In genomic region chr4:1290165-1290977, GRCh38 we compare ENCODE assay signal across 8 cellular contexts. TPM values are rescaled to one million over a fixed set of nuclear protein-coding genes. Genes with fewer than 3 reads are reported as not detected.
DNase-seq lines count a peak whose midpoint lies in the region; ATAC-seq, FAIRE-seq and TF ChIP-seq lines count a peak whose summit lies in the region.

No MANE protein-coding gene starts in this region.

- H3K27me3 Mint-ChIP-seq in activated CD4-positive, alpha-beta memory T cell treated with anti-CD3 and anti-CD28 coated beads for 36 hours = no peaks in the 10 kb centered on the region

- H3K27ac ChIP-seq in left ventricle myocardium inferior (replicated peaks) = peak overlapping the region; percentile 96

- peaks cover 4% of the 10 kb centered on the region for H3K36me3 ChIP-seq in left ventricle myocardium inferior

- no peaks in the 10 kb centered on the region for H3K9me3 ChIP-seq in left ventricle myocardium inferior (replicated peaks)

- CTCF ChIA-PET in activated CD4-positive, alpha-beta memory T cell treated with anti-CD3 and anti-CD28 coated beads for 36 hours (lab: Charles Lee) = interaction anchor here (0.8 to 2.3 kb wide), 6 partner anchors 8 to 123 kb away, joined by 3 to 10 read pairs (median 6); partner anchors contain the start of gene UVSSA
- CTCF ChIA-PET in GM10248 (lab: Yijun Ruan, JAX) = interaction anchor here (1.0 to 3.2 kb wide), 6 partner anchors 22 to 161 kb away, joined by 3 to 20 read pairs (median 8); no protein-coding TSS in a partner anchor

- peaks cover 38% of the 10 kb centered on the region for H3K4me1 Mint-ChIP-seq in activated CD4-positive, alpha-beta memory T cell treated with anti-CD3 and anti-CD28 coated beads for 36 hours (ENCODE audit: low read depth)

- H3K27ac Mint-ChIP-seq in activated CD4-positive, alpha-beta memory T cell treated with anti-CD3 and anti-CD28 coated beads for 36 hours = peak overlapping the region; percentile 80

- H3K36me3 Mint-ChIP-seq in activated CD4-positive, alpha-beta memory T cell treated with anti-CD3 and anti-CD28 coated beads for 36 hours = peaks cover 3% of the 10 kb centered on the region

- H3K4me3 ChIP-seq in GM12864 (ENCODE audit: low read depth, low read length) (peak overlapping the region; percentile 91), left ventricle myocardium inferior (peak overlapping the region; percentile 99), skeletal muscle cell (ENCODE audit: low read depth, low read length) (peak overlapping the region; percentile 91)

- H3K27me3 ChIP-seq in left ventricle myocardium inferior (ENCODE audit: low read depth) = no peaks in the 10 kb centered on the region

- ATAC-seq in HG02840 (IDR thresholded peaks at IDR 0.05; ENCODE audit: low FRiP score, unreplicated experiment) = peak; percentile 5

- intact Hi-C loops in activated CD4-positive, alpha-beta memory T cell treated with anti-CD3 and anti-CD28 coated beads for 36 hours (cut with micrococcal nuclease) = no loop called here
- intact Hi-C loops in left ventricle myocardium inferior (cut with micrococcal nuclease) = no loop called here

- POLR2A ChIA-PET in activated CD4-positive, alpha-beta memory T cell treated with anti-CD3 and anti-CD28 coated beads for 36 hours (lab: Charles Lee) = interaction anchor here (1.1 to 3.8 kb wide), 8 partner anchors 10 to 358 kb away, joined by 3 to 25 read pairs (median 6); partner anchors contain the start of genes CTBP1, TMEM175 and UVSSA
- POLR2A ChIA-PET in GM10248 (lab: Yijun Ruan, JAX) = interaction anchor here (1.7 kb wide), 1 partner anchor 55 kb away, joined by 6 read pairs; no protein-coding TSS in a partner anchor

- peak overlapping the region; percentile 96 for H3K4me3 Mint-ChIP-seq in activated CD4-positive, alpha-beta memory T cell treated with anti-CD3 and anti-CD28 coated beads for 36 hours

- DNase-seq in GM12864 (ENCODE audit: low read depth) (no peak), left ventricle myocardium inferior (no peak), skeletal muscle cell (ENCODE audit: low read depth) (no peak), D721Med (ENCODE audit: insufficient read length, low spot score) (no peak), GM10248 (ENCODE audit: extremely low spot score) (no peak)
- peak; percentile 43 for DNase-seq in activated CD4-positive, alpha-beta memory T cell treated with anti-CD3 and anti-CD28 coated beads for 36 hours
- DNase-seq in activated CD8-positive, alpha-beta memory T cell treated with anti-CD3 and anti-CD28 coated beads, Interleukin-2, amount 50 U/mL, for 48 hours = no peak

- H3K9me3 Mint-ChIP-seq in activated CD4-positive, alpha-beta memory T cell treated with anti-CD3 and anti-CD28 coated beads for 36 hours = peaks cover 4% of the 10 kb centered on the region

- no peak for TF ChIP-seq CTCF in GM12864 (IDR thresholded peaks at IDR 0.05; ENCODE audit: low read depth, low read length, missing control alignments)
- TF ChIP-seq CTCF in left ventricle myocardium inferior (IDR thresholded peaks at IDR 0.05; ENCODE audit: borderline replicate concordance) = no peak
- no peak for TF ChIP-seq CTCF in D721Med (IDR thresholded peaks at IDR 0.05; ENCODE audit: insufficient read depth, missing control alignments)
- TF ChIP-seq CTCF in GM10248 (IDR thresholded peaks at IDR 0.05; ENCODE audit: control extremely low read depth, extremely low read depth, low read depth, missing control alignments) = no peak

- FAIRE-seq in D721Med (lab: Jason Lieb, UNC) = no peak

- H3K4me1 ChIP-seq in left ventricle myocardium inferior = peaks cover 67% of the 10 kb centered on the region

RNA-seq across cellular contexts. Expression of gene MAEA, which starts 0.7 kb away (rescaled TPM):
- 10 to 100 TPM; 47.3 to 50.3 TPM for total RNA-seq in activated CD4-positive, alpha-beta memory T cell treated with anti-CD3 and anti-CD28 coated beads for 36 hours
- total RNA-seq in left ventricle myocardium inferior = 49.5 TPM

RNA-seq across cellular contexts. Expression of gene CTBP1, which starts 41.4 kb away (rescaled TPM):
- total RNA-seq in activated CD4-positive, alpha-beta memory T cell treated with anti-CD3 and anti-CD28 coated beads for 36 hours = 100 to 1,000 TPM; 154 to 162 TPM
- 112 TPM for total RNA-seq in left ventricle myocardium inferior

RNA-seq across cellular contexts. Expression of gene UVSSA, which starts 56.6 kb away (rescaled TPM):
- 10 to 100 TPM; 20.2 to 21.5 TPM for total RNA-seq in activated CD4-positive, alpha-beta memory T cell treated with anti-CD3 and anti-CD28 coated beads for 36 hours
- total RNA-seq in left ventricle myocardium inferior = 5.9 TPM
